Comparison of ENCODE assay signal across 9 cellular contexts in the genomic region with DNA sequence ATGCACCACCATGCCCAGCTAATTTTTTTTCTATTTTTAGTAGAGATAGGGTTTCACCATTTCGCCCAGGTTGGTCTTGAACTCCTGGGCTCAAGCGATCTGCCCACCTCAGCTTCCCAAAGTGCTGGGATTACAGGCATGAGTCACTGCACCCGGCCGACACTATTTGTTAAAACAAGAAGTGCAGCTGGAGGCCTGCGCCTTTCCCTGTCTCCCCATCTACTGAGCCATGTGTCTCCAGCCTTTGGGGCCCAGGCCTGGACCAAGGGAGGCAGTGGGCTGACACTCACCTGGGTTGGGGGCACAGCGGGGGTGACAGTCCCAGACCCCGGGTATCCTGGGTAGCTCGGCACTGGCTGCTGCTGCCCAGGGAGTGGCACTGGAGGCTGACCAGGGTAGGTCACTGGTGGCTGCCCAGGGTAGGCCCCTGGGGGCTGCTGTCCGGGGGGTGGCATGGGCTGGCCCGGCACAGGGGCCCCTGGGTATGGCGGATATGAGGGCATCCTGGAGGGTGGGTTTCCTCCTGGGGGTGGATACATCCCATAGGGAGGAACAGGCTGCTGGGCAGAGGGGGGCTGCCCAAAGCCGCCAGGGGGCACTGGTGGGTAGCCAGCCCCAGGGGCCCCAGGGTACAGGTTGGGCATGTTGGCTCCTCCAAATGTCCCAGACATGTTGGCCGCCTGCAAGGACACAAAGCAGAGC. TPM values are rescaled to one million over a fixed set of nuclear protein-coding genes. Genes with fewer than 3 reads are reported as not detected.
DNase-seq lines count a peak whose midpoint lies in the region; ATAC-seq and TF ChIP-seq lines count a peak whose summit lies in the region.
"Had no signal": no experiment of that assay in that cellular context is flagged by ENCODE, and none has a peak within 500 bp of the region (broad histone marks: within the 10 kb centered on the region; RNA-seq: fewer than 3 reads in every experiment).

No MANE protein-coding gene starts in this region.

- H3K4me2 ChIP-seq in OCI-LY3 (ENCODE audit: low read length) (no peak overlapping the region), fibroblast of lung (ENCODE audit: extremely low read depth, insufficient read depth, low read length) (no peak overlapping the region)

- H2AFZ ChIP-seq in OCI-LY3 (ENCODE audit: low read depth, low read length) (no peak overlapping the region), fibroblast of lung (ENCODE audit: low read length) (no peak overlapping the region)

- 0 out of 2 replicates have a peak, but pooled peaks cover 12% of the 10 kb centered on the region for H4K20me1 ChIP-seq in OCI-LY3 (ENCODE audit: insufficient read depth, low read length)
- H4K20me1 ChIP-seq in fibroblast of lung (ENCODE audit: control insufficient read depth, extremely low read depth, insufficient read depth, low read length) = no peaks in the 10 kb centered on the region

- peaks cover 29% of the 10 kb centered on the region for H3K36me3 Mint-ChIP-seq in stimulated activated naive CD8-positive, alpha-beta T cell treated with anti-CD3 and anti-CD28 coated beads, Interleukin-15, Interleukin-2, amounts not matched to agents 100 ng/mL and 50 ng/mL, for 24 hours (ENCODE audit: low read depth)
- H3K36me3 Mint-ChIP-seq in naive thymus-derived CD4-positive, alpha-beta T cell = peaks cover 7 to 20% (median 15%) of the 10 kb centered on the region in 5 donors

- H3K4me1 Mint-ChIP-seq in stimulated activated naive CD8-positive, alpha-beta T cell treated with anti-CD3 and anti-CD28 coated beads, Interleukin-15, Interleukin-2, amounts not matched to agents 100 ng/mL and 50 ng/mL, for 24 hours (ENCODE audit: low read depth) = peaks cover 14% of the 10 kb centered on the region
- peaks cover 8 to 25% (median 18%) of the 10 kb centered on the region in 7 donors for H3K4me1 Mint-ChIP-seq in naive thymus-derived CD4-positive, alpha-beta T cell

- H3K9me3 ChIP-seq in OCI-LY3 (ENCODE audit: insufficient read depth, low read length) (no peaks in the 10 kb centered on the region), fibroblast of lung (ENCODE audit: control insufficient read depth, insufficient read depth, low read depth, low read length) (no peaks in the 10 kb centered on the region)
- H3K9me3 ChIP-seq in naive thymus-derived CD4-positive, alpha-beta T cell (ENCODE audit: control insufficient read depth in 2 of 3, low read length in 3 of 3) = no peaks in the 10 kb centered on the region

- H3K36me3 ChIP-seq in OCI-LY3 (replicated peaks; ENCODE audit: low read depth, low read length) (peaks cover 16% of the 10 kb centered on the region), fibroblast of lung (ENCODE audit: control insufficient read depth, insufficient read depth, low read length) (peaks cover 48% of the 10 kb centered on the region)
- peaks cover 13 to 99% (median 24%) of the 10 kb centered on the region in 3 experiments for H3K36me3 ChIP-seq in naive thymus-derived CD4-positive, alpha-beta T cell (ENCODE audit: control insufficient read depth in 2 of 3, insufficient read depth in 3 of 3, low read length in 3 of 3)

- DNase-seq in activated CD4-positive, alpha-beta T cell treated with anti-CD3 and anti-CD28 coated beads for 4 hours = peak; percentile 12 to 24
- DNase-seq in activated CD4-positive, alpha-beta T cell treated with anti-CD3 and anti-CD28 coated beads for 1 hour = no peak
- DNase-seq in fibroblast of lung (ENCODE audit: low read depth in 2 of 2) (no peak), MV-4-11 (lab: John Stamatoyannopoulos, UW) (no peak), DMS153 treated with DMSO at 0.1 percent for 48 hours (lab: John Stamatoyannopoulos, UW; ENCODE audit: unreplicated experiment) (no peak)
- no peak for DNase-seq in naive thymus-derived CD4-positive, alpha-beta T cell

- no peak overlapping the region for H3K9ac ChIP-seq in OCI-LY3 (ENCODE audit: low read length)
- no peak overlapping the region for H3K9ac ChIP-seq in fibroblast of lung (ENCODE audit: insufficient read depth, low read length)

- H3K27me3 Mint-ChIP-seq in stimulated activated naive CD8-positive, alpha-beta T cell treated with anti-CD3 and anti-CD28 coated beads, Interleukin-15, Interleukin-2, amounts not matched to agents 100 ng/mL and 50 ng/mL, for 24 hours = no peaks in the 10 kb centered on the region
- H3K27me3 Mint-ChIP-seq in naive thymus-derived CD4-positive, alpha-beta T cell = no peaks in the 10 kb centered on the region

- peak overlapping the region; percentile 23 for H3K27ac Mint-ChIP-seq in stimulated activated naive CD8-positive, alpha-beta T cell treated with anti-CD3 and anti-CD28 coated beads, Interleukin-15, Interleukin-2, amounts not matched to agents 100 ng/mL and 50 ng/mL, for 24 hours
- H3K27ac Mint-ChIP-seq in naive thymus-derived CD4-positive, alpha-beta T cell = peak overlapping the region in 1 of 9 donors; percentile 4

- H3K4me1 ChIP-seq in OCI-LY3 (ENCODE audit: low read length) (peaks cover 16% of the 10 kb centered on the region), fibroblast of lung (ENCODE audit: control insufficient read depth, extremely low read depth, insufficient read depth, low read length) (peaks cover 38% of the 10 kb centered on the region)
- H3K4me1 ChIP-seq in naive thymus-derived CD4-positive, alpha-beta T cell (ENCODE audit: control insufficient read depth in 2 of 2, insufficient read depth in 2 of 2, low read length in 2 of 2) = peaks cover 0 to 4% of the 10 kb centered on the region in 2 donors

- no peak for ATAC-seq in naive thymus-derived CD4-positive, alpha-beta T cell

- peak; percentile 48 for TF ChIP-seq CTCF in OCI-LY3 (IDR thresholded peaks at IDR 0.05; ENCODE audit: low read depth, low read length)
- TF ChIP-seq CTCF in fibroblast of lung (conservative IDR thresholded peaks at IDR 0.05 in 1 of 2, IDR thresholded peaks at IDR 0.05 in 1 of 2; ENCODE audit: low read depth in 1 of 2, low read length in 2 of 2) = peak; percentile 18

- H3K27ac ChIP-seq in OCI-LY3 (ENCODE audit: low read length) (no peak overlapping the region), fibroblast of lung (ENCODE audit: insufficient read depth, low read length) (peak overlapping the region; percentile 4)
- H3K27ac ChIP-seq in naive thymus-derived CD4-positive, alpha-beta T cell (ENCODE audit: low read depth, low read length) = no peak overlapping the region

- CTCF ChIA-PET in naive thymus-derived CD4-positive, alpha-beta T cell (lab: Charles Lee) = interaction anchor here (0.7 to 1.5 kb wide), 3 partner anchors 19 to 37 kb away, joined by 3 to 4 read pairs (median 3); a partner anchor contains a TSS

- POLR2A ChIA-PET in naive thymus-derived CD4-positive, alpha-beta T cell (lab: Charles Lee) = interaction anchor here (1.3 to 1.6 kb wide), 2 partner anchors 9 to 14 kb away, joined by 3 to 5 read pairs; no protein-coding TSS in a partner anchor

- intact Hi-C loops in naive thymus-derived CD4-positive, alpha-beta T cell (cut with micrococcal nuclease) = loop anchor here in 1 of 2 donors (5.0 kb wide), 1 partner anchor 33 kb away; no protein-coding TSS in a partner anchor

- H3K79me2 ChIP-seq in OCI-LY3 (ENCODE audit: low read length) = no peaks in the 10 kb centered on the region
- H3K79me2 ChIP-seq in fibroblast of lung (ENCODE audit: control insufficient read depth, insufficient read depth, low read length) = peaks cover 78% of the 10 kb centered on the region

- no peak overlapping the region for H3K4me3 ChIP-seq in OCI-LY3 (ENCODE audit: low read length)
- H3K4me3 ChIP-seq in fibroblast of lung (replicated peaks in 1 of 4; ENCODE audit: control extremely low read depth in 1 of 4, insufficient read depth in 1 of 4, low read depth in 3 of 4, low read length in 4 of 4) = no peak overlapping the region
- H3K4me3 ChIP-seq in naive thymus-derived CD4-positive, alpha-beta T cell (ENCODE audit: low read length) = no peak overlapping the region

- H3K9me3 Mint-ChIP-seq in stimulated activated naive CD8-positive, alpha-beta T cell treated with anti-CD3 and anti-CD28 coated beads, Interleukin-15, Interleukin-2, amounts not matched to agents 100 ng/mL and 50 ng/mL, for 24 hours = no peaks in the 10 kb centered on the region
- no peaks in the 10 kb centered on the region for H3K9me3 Mint-ChIP-seq in naive thymus-derived CD4-positive, alpha-beta T cell

- no peaks in the 10 kb centered on the region for H3K27me3 ChIP-seq in OCI-LY3 (ENCODE audit: low read depth, low read length)
- H3K27me3 ChIP-seq in fibroblast of lung (ENCODE audit: control insufficient read depth, insufficient read depth, low read length) = no peaks in the 10 kb centered on the region
- no peaks in the 10 kb centered on the region for H3K27me3 ChIP-seq in naive thymus-derived CD4-positive, alpha-beta T cell (ENCODE audit: control insufficient read depth in 2 of 2, insufficient read depth in 2 of 2, low read length in 2 of 2)

- no peak overlapping the region for H3K4me3 Mint-ChIP-seq in stimulated activated naive CD8-positive, alpha-beta T cell treated with anti-CD3 and anti-CD28 coated beads, Interleukin-15, Interleukin-2, amounts not matched to agents 100 ng/mL and 50 ng/mL, for 24 hours
- H3K4me3 Mint-ChIP-seq in naive thymus-derived CD4-positive, alpha-beta T cell = no peak overlapping the region

RNA-seq across cellular contexts. Expression of a gene that starts 36.3 kb away (rescaled TPM):
- 15.7 and 16.7 TPM in 2 replicates for total RNA-seq in fibroblast of lung
- polyA plus RNA-seq in fibroblast of lung = 17.4 and 40.4 TPM in 2 replicates
- 76.8 and 160 TPM in 2 replicates for polyA plus RNA-seq in fibroblast of lung (2012)
- 3.4 and 12.8 TPM in 2 replicates for polyA minus RNA-seq in fibroblast of lung (ENCODE audit: low replicate concordance)
- total RNA-seq in naive thymus-derived CD4-positive, alpha-beta T cell = not detected
- not detected for polyA plus RNA-seq in naive thymus-derived CD4-positive, alpha-beta T cell
- polyA plus RNA-seq: neural cell had no signal

RNA-seq across cellular contexts. Expression of a gene that starts 36.5 kb away (rescaled TPM):
- 83.7 and 124 TPM in 2 replicates for total RNA-seq in fibroblast of lung
- 206 and 308 TPM in 2 replicates for polyA plus RNA-seq in fibroblast of lung
- polyA plus RNA-seq in fibroblast of lung (2012) = 724 and 1,112 TPM in 2 replicates
- 182 and 357 TPM in 2 replicates for polyA minus RNA-seq in fibroblast of lung (ENCODE audit: low replicate concordance)
- 100 to 1,000 TPM; 189 to 247 (median 231) TPM for total RNA-seq in naive thymus-derived CD4-positive, alpha-beta T cell
- 100 to 1,000 TPM; 212 to 278 TPM for polyA plus RNA-seq in naive thymus-derived CD4-positive, alpha-beta T cell
- polyA plus RNA-seq: neural cell had no signal

Comparison
In these comparisons a context has a peak if more than half of its experiments do, and no peak if none do; other contexts are left out.
1. DNase-seq: peak in activated CD4-positive, alpha-beta T cell treated with anti-CD3 and anti-CD28 coated beads for 4 hours (2 of 2); none in activated CD4-positive, alpha-beta T cell treated with anti-CD3 and anti-CD28 coated beads for 1 hour (single experiment), fibroblast of lung (0 of 2), naive thymus-derived CD4-positive, alpha-beta T cell (0 of 9), MV-4-11 (single experiment) and DMS153 treated with DMSO at 0.1 percent for 48 hours (single experiment).
2. RNA of a gene that starts 36.3 kb away (total RNA-seq): 15.7 to 16.7 TPM in fibroblast of lung; not detected in naive thymus-derived CD4-positive, alpha-beta T cell; every median in the first group is over 10 times any median in the second.